In the genomic region with DNA sequence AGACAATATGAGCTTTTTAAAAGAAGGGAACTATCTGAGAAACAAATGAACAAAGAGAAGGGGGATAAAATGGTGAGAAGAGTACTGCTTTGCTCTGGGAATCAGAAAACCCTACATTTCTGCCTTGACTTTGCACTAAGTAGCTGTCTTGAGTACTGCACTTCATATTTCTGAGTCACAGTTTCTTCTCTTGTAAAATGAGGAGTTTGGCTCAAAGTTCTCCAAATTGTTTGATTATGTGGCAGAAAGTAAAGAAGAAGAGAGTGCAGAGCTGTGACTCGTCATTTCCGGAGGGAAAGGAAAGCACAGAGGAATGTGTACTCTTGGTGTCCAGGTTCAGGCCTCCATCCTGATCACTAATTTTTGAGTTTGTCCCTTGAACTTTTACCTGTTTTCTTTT, we compare ENCODE assay signal across 15 cellular contexts. TPM values are rescaled to one million over a fixed set of nuclear protein-coding genes. Genes with fewer than 3 reads are reported as not detected.
A peak's percentile ranks its signal among the peaks of the same experiment; 100 is the strongest.
DNase-seq lines count a peak whose midpoint lies in the region; ATAC-seq, FAIRE-seq and TF ChIP-seq lines count a peak whose summit lies in the region.
"Had no signal": no experiment of that assay in that cellular context is flagged by ENCODE, and none has a peak within 500 bp of the region (broad histone marks: within the 10 kb centered on the region; RNA-seq: fewer than 3 reads in every experiment).

No MANE protein-coding gene starts in this region.

- TF ChIP-seq POLR2A in testis (IDR thresholded peaks at IDR 0.05), result no peak

- intact Hi-C loops in testis (cut with DNase I; ENCODE audit: low total_unique reads), result no loop called here

- no peak for TF ChIP-seq RAD21 in SK-N-SH (IDR thresholded peaks at IDR 0.05; ENCODE audit: low read length)

- 0 out of 2 replicates have a peak overlapping the region, but pooled peaks have one; percentile 50 for H3K4me2 ChIP-seq in SK-N-SH
- peak overlapping the region; percentile 64 for H3K4me2 ChIP-seq in skeletal muscle satellite cell (ENCODE audit: low read length)

- ATAC-seq in SK-N-SH treated with all-trans-retinoic acid at 6 μM for 48 hours, result no peak
- ATAC-seq: sciatic nerve, WTC11 had no signal

- FAIRE-seq in RCC 7860 (lab: Jason Lieb, UNC), result no peak
- FAIRE-seq: A204.1 had no signal

- no peaks in the 10 kb centered on the region for H4K20me1 ChIP-seq in SK-N-SH (ENCODE audit: insufficient read depth)

- H2AFZ ChIP-seq in SK-N-SH (ENCODE audit: low read depth), result peak overlapping the region; percentile 72; the same call in 1 of the 2 replicates

- POLR2A ChIA-PET in SK-N-SH (lab: Yijun Ruan, JAX), result no interaction called here

- H3K4me1 ChIP-seq in SK-N-SH (ENCODE audit: control insufficient read depth in 1 of 2, insufficient read depth in 2 of 2, low read depth in 1 of 2, low read length in 1 of 2) (peaks cover 0 to 5% of the 10 kb centered on the region in 2 experiments; a peak in 1 of 4 replicates), skeletal muscle satellite cell (ENCODE audit: control insufficient read depth, insufficient read depth, low read length) (peaks cover 16% of the 10 kb centered on the region), testis (no peaks in the 10 kb centered on the region)
- no peaks in the 10 kb centered on the region for H3K4me1 ChIP-seq in effector memory CD4-positive, alpha-beta T cell (ENCODE audit: control insufficient read depth, insufficient read depth, low read length, poor library complexity, severe bottlenecking)

- no peaks in the 10 kb centered on the region for H3K9me2 ChIP-seq in SK-N-SH

- H3K27ac ChIP-seq in SK-N-SH (ENCODE audit: low read depth in 2 of 2, low read length in 1 of 2) (peak overlapping the region in 1 of 2 experiments; percentile 72; a peak in 2 of 4 replicates), testis (no peak overlapping the region)
- no peak overlapping the region for H3K27ac ChIP-seq in effector memory CD4-positive, alpha-beta T cell (ENCODE audit: insufficient read depth, low read length, poor library complexity, severe bottlenecking)

- DNase-seq in SK-N-SH (no peak), RCC 7860 (ENCODE audit: low spot score) (peak; percentile 39), fibroblast of gingiva (ENCODE audit: low read depth) (peak; percentile 51), testis (no peak), superior temporal gyrus (ENCODE audit: extremely low spot score) (no peak)
- DNase-seq in effector memory CD4-positive, alpha-beta T cell, result no peak
- DNase-seq: aorta, NCI-H1092, NCI-H524 treated with DMSO at 0.1 percent for 48 hours, SIG-M5 had no signal

- H3K9ac ChIP-seq in SK-N-SH, result no peak overlapping the region; the same call in 1 of the 2 replicates
- H3K9ac ChIP-seq in skeletal muscle satellite cell (ENCODE audit: low read depth, low read length), result peak overlapping the region; percentile 44

- H3F3A ChIP-seq in SK-N-SH (replicated peaks; ENCODE audit: insufficient read depth), result peaks cover 12% of the 10 kb centered on the region

- TF ChIP-seq CTCF in SK-N-SH (IDR thresholded peaks at IDR 0.05) (no peak), testis (IDR thresholded peaks at IDR 0.05) (no peak)

- H3K9me3 ChIP-seq in SK-N-SH, result no peaks in the 10 kb centered on the region
- no peaks in the 10 kb centered on the region for H3K9me3 ChIP-seq in skeletal muscle satellite cell (replicated peaks; ENCODE audit: low read length)
- H3K9me3 ChIP-seq in effector memory CD4-positive, alpha-beta T cell (ENCODE audit: control insufficient read depth, low read length), result no peaks in the 10 kb centered on the region
- no peaks in the 10 kb centered on the region for H3K9me3 ChIP-seq in testis

- H3K27me3 ChIP-seq in SK-N-SH (ENCODE audit: insufficient read depth) (no peaks in the 10 kb centered on the region), skeletal muscle satellite cell (ENCODE audit: control insufficient read depth, insufficient read depth, low read length) (no peaks in the 10 kb centered on the region), testis (no peaks in the 10 kb centered on the region)
- no peaks in the 10 kb centered on the region for H3K27me3 ChIP-seq in effector memory CD4-positive, alpha-beta T cell (replicated peaks; ENCODE audit: control insufficient read depth, insufficient read depth, low read length, poor library complexity, severe bottlenecking)

- H3K36me3 ChIP-seq in SK-N-SH (replicated peaks in 1 of 2; ENCODE audit: control insufficient read depth in 1 of 2, insufficient read depth in 2 of 2, low read length in 1 of 2) (no peaks in the 10 kb centered on the region), skeletal muscle satellite cell (ENCODE audit: insufficient read depth, low read length) (no peaks in the 10 kb centered on the region), testis (ENCODE audit: low read depth, missing control alignments) (no peaks in the 10 kb centered on the region)
- no peaks in the 10 kb centered on the region for H3K36me3 ChIP-seq in effector memory CD4-positive, alpha-beta T cell (ENCODE audit: control insufficient read depth, insufficient read depth, low read length)

- no peak for TF ChIP-seq EP300 in SK-N-SH (IDR thresholded peaks at IDR 0.05; ENCODE audit: borderline replicate concordance in 1 of 2, low read depth in 1 of 2, low read length in 1 of 2)

- WGBS in SK-N-SH (ENCODE audit: low lambda C conversion rate), result 3% methylated on average over 2 of the region's 2 CpGs
- 72 to 78% methylated on average over 2 of the region's 2 CpGs for WGBS in testis, 2 donors

- H3K79me2 ChIP-seq in SK-N-SH (ENCODE audit: insufficient read depth), result no peaks in the 10 kb centered on the region

- no peak overlapping the region for H3K4me3 ChIP-seq in SK-N-SH (ENCODE audit: low read depth in 2 of 2, low read length in 1 of 2)
- H3K4me3 ChIP-seq in skeletal muscle satellite cell (ENCODE audit: low read length), result no peak overlapping the region
- no peak overlapping the region for H3K4me3 ChIP-seq in effector memory CD4-positive, alpha-beta T cell (ENCODE audit: insufficient read depth, low read depth, low read length, poor library complexity, severe bottlenecking)
- H3K4me3 ChIP-seq in testis, result no peak overlapping the region

- CTCF ChIA-PET in SK-N-SH (lab: Yijun Ruan, JAX), result interaction anchor here (1.3 kb wide), 1 partner anchor 21 kb away, joined by 3 read pairs; no protein-coding TSS in a partner anchor

TF ChIP-seq in SK-N-SH, 30 proteins besides CTCF, POLR2A, EP300 and RAD21 (continues in another document):
- TF ChIP-seq EZH2phosphoT487 (IDR thresholded peaks at IDR 0.05; ENCODE audit: borderline replicate concordance, low read depth), result no peak
- no peak for TF ChIP-seq GABPA (IDR thresholded peaks at IDR 0.05; ENCODE audit: low read depth)
- TF ChIP-seq JUND (IDR thresholded peaks at IDR 0.05), result no peak
- TF ChIP-seq PBX3 (IDR thresholded peaks at IDR 0.05), result no peak
- no peak for TF ChIP-seq RXRA (IDR thresholded peaks at IDR 0.05; ENCODE audit: borderline replicate concordance, low read depth)
- no peak for TF ChIP-seq IRF3 (IDR thresholded peaks at IDR 0.05; ENCODE audit: low read depth, low read length)

TF ChIP-seq in SK-N-SH treated with all-trans-retinoic acid at 6 μM for 48 hours, 23 proteins besides CTCF, POLR2A, EP300 and RAD21 (continues in another document):
- TF ChIP-seq ZC3H10 (CRISPR knock-in tag; IDR thresholded peaks at IDR 0.05) (no peak), ZNF565 (CRISPR knock-in tag; conservative IDR thresholded peaks at IDR 0.05; ENCODE audit: low read depth) (no peak), RARB (CRISPR knock-in tag; IDR thresholded peaks at IDR 0.05) (no peak), PPARA (CRISPR knock-in tag; IDR thresholded peaks at IDR 0.05; ENCODE audit: borderline replicate concordance) (no peak)
- TF ChIP-seq, protein P1, sequence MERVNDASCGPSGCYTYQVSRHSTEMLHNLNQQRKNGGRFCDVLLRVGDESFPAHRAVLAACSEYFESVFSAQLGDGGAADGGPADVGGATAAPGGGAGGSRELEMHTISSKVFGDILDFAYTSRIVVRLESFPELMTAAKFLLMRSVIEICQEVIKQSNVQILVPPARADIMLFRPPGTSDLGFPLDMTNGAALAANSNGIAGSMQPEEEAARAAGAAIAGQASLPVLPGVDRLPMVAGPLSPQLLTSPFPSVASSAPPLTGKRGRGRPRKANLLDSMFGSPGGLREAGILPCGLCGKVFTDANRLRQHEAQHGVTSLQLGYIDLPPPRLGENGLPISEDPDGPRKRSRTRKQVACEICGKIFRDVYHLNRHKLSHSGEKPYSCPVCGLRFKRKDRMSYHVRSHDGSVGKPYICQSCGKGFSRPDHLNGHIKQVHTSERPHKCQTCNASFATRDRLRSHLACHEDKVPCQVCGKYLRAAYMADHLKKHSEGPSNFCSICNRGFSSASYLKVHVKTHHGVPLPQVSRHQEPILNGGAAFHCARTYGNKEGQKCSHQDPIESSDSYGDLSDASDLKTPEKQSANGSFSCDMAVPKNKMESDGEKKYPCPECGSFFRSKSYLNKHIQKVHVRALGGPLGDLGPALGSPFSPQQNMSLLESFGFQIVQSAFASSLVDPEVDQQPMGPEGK (CRISPR knock-in tag; IDR thresholded peaks at IDR 0.05; ENCODE audit: borderline replicate concordance), result no peak
- TF ChIP-seq, protein P2, sequence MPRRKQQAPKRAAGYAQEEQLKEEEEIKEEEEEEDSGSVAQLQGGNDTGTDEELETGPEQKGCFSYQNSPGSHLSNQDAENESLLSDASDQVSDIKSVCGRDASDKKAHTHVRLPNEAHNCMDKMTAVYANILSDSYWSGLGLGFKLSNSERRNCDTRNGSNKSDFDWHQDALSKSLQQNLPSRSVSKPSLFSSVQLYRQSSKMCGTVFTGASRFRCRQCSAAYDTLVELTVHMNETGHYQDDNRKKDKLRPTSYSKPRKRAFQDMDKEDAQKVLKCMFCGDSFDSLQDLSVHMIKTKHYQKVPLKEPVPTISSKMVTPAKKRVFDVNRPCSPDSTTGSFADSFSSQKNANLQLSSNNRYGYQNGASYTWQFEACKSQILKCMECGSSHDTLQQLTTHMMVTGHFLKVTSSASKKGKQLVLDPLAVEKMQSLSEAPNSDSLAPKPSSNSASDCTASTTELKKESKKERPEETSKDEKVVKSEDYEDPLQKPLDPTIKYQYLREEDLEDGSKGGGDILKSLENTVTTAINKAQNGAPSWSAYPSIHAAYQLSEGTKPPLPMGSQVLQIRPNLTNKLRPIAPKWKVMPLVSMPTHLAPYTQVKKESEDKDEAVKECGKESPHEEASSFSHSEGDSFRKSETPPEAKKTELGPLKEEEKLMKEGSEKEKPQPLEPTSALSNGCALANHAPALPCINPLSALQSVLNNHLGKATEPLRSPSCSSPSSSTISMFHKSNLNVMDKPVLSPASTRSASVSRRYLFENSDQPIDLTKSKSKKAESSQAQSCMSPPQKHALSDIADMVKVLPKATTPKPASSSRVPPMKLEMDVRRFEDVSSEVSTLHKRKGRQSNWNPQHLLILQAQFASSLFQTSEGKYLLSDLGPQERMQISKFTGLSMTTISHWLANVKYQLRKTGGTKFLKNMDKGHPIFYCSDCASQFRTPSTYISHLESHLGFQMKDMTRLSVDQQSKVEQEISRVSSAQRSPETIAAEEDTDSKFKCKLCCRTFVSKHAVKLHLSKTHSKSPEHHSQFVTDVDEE (CRISPR knock-in tag; IDR thresholded peaks at IDR 0.05), result no peak

RNA-seq across cellular contexts. Expression of gene TP63, which starts 54.7 kb away (rescaled TPM):
- polyA plus RNA-seq in SK-N-SH (2012; rRNA removed) (not detected in 2 replicates), testis (ENCODE audit: insufficient read depth, low read depth, low replicate concordance) (5.2 TPM)
- not detected in 2 replicates for polyA plus RNA-seq in SK-N-SH (2012; cell fraction: cytosol; rRNA removed)
- not detected in 2 replicates for polyA plus RNA-seq in SK-N-SH (2012; cell fraction: nucleus; rRNA removed)
- total RNA-seq in skeletal muscle satellite cell (2012; rRNA removed), result under 0.01 and 0.44 TPM in 2 replicates
- total RNA-seq in testis, result 10 to 100 TPM in 1 of 2 donors, 1 to 10 TPM in 1; 6.0 to 10.5 TPM

Comparison
In these comparisons a context has a peak if more than half of its experiments do, and no peak if none do; other contexts are left out.
1. DNase-seq: peak in RCC 7860 (single experiment) and fibroblast of gingiva (single experiment); none in SK-N-SH (single experiment), effector memory CD4-positive, alpha-beta T cell (0 of 3), testis (single experiment) and superior temporal gyrus (single experiment).